ENCODE assay signal across 9 cellular contexts in the genomic region with DNA sequence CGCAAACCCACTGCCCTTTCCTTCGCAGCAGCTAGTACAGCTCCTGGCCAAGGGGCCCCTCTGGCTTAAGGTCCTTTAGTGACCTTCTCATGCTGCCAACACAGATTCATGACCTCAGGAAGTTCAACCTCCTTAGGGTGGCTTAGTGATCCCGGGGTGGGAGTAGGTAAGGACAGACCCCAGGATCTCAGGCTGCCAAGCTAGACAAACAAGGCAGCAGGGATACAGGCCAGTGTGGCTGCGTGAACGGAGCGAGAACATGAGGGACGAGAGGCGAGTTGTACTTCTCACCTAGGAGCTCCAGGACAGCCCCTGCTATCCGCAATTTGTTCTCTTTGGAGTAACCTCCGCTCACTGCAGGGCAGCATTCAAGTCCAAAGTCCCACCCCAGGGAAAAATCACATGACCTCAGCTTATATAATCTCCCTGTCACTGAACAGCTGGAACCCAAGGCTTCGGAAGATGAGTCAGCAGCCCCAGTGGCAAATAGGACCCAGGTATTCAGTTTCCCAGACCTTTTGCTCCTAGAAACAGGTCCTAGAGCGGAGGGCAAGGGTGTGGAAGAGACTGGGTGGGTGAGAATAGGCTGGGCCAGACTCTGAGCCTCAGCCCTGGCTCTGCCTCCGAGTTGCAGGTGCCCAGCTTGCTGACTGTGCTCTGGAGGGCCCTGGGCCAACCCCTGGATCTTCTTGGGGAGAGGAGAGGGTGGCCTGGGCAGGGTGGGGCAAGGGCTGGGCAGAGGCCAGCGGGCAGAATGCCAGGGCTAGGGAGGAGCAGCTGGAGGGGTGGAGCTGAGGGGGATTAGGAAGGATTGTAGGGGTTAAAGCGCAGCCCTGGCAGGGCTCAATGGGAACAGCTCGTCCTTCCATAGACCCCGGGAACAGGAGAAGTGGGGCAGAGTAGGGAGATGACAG. TPM values are rescaled to one million over a fixed set of nuclear protein-coding genes. Genes with fewer than 3 reads are reported as not detected.
DNase-seq lines count a peak whose midpoint lies in the region; ATAC-seq and TF ChIP-seq lines count a peak whose summit lies in the region.
"Had no signal": no experiment of that assay in that cellular context is flagged by ENCODE, and none has a peak within 500 bp of the region (broad histone marks: within the 10 kb centered on the region; RNA-seq: fewer than 3 reads in every experiment).

No MANE protein-coding gene starts in this region.

- H3K4me1 ChIP-seq in lower lobe of right lung: peaks cover 38% of the 10 kb centered on the region
- H3K4me1 ChIP-seq in urinary bladder (ENCODE audit: insufficient read depth): no peaks in the 10 kb centered on the region
- H3K4me1 ChIP-seq in H9 (ENCODE audit: insufficient read depth, low read length): 0 out of 2 replicates have a peak, but pooled peaks cover 2% of the 10 kb centered on the region

- H3K36me3 Mint-ChIP-seq in osteocyte (ENCODE audit: unreplicated experiment) (no peaks in the 10 kb centered on the region), H9 (ENCODE audit: insufficient read depth in 1 of 3, low read depth in 3 of 3) (peaks cover 0 to 6% (median 2%) of the 10 kb centered on the region in 3 experiments; a peak in 5 of 7 replicates)

- no peak overlapping the region for H3K23ac ChIP-seq in H9 (ENCODE audit: insufficient read length, low read depth, low read length)

- H3K4me3 Mint-ChIP-seq in osteocyte (ENCODE audit: unreplicated experiment) (no peak overlapping the region), H9 (no peak overlapping the region; a peak in 1 of 5 replicates)

- TF ChIP-seq CTCF in cardiac fibroblast (IDR thresholded peaks at IDR 0.05; ENCODE audit: low read depth, low read length) (no peak), lower lobe of right lung (IDR thresholded peaks at IDR 0.05) (no peak), osteocyte (IDR thresholded peaks at IDR 0.05) (no peak), H9 (conservative IDR thresholded peaks at IDR 0.05) (no peak)

- H3K79me1 ChIP-seq in H9 (ENCODE audit: insufficient read depth, low read depth, low read length, poor library complexity, severe bottlenecking): no peaks in the 10 kb centered on the region

- H3K56ac ChIP-seq in H9 (ENCODE audit: insufficient read length, low read depth, low read length): no peak overlapping the region

- no peak overlapping the region for H2AFZ ChIP-seq in H9 (ENCODE audit: low read length)

- no peak overlapping the region for H4K8ac ChIP-seq in H9 (replicated peaks; ENCODE audit: insufficient read length, low read depth, low read length)

- 36% methylated on average over 17 of the region's 17 CpGs for WGBS in urinary bladder
- WGBS in H9 (ENCODE audit: extremely low coverage, insufficient read length, low lambda C conversion rate): no CpG with 5 or more reads among the region's 17 CpGs

- no peak overlapping the region for H3K4ac ChIP-seq in H9 (ENCODE audit: low read depth, low read length)

- peak; percentile 7 for DNase-seq in NCI-H748 (lab: John Stamatoyannopoulos, UW; ENCODE audit: unreplicated experiment)
- no peak for DNase-seq in NCI-H748 treated with DMSO at 0.1 percent for 48 hours (lab: John Stamatoyannopoulos, UW)
- DNase-seq in cardiac fibroblast (ENCODE audit: low read depth in 2 of 2): peak; percentile 39 to 45
- DNase-seq in lower lobe of right lung: no peak
- no peak for DNase-seq in foreskin melanocyte
- DNase-seq in osteocyte (ENCODE audit: extremely low spot score, unreplicated experiment): no peak
- DNase-seq in H9: no peak
- DNase-seq: brain microvascular endothelial cell had no signal

- H3K36me3 ChIP-seq in lower lobe of right lung (no peaks in the 10 kb centered on the region), urinary bladder (ENCODE audit: insufficient read depth) (no peaks in the 10 kb centered on the region)
- H3K36me3 ChIP-seq: brain microvascular endothelial cell had no signal

- no peak overlapping the region for H3K27ac Mint-ChIP-seq in osteocyte (ENCODE audit: unreplicated experiment)
- H3K27ac Mint-ChIP-seq in H9: no peak overlapping the region

- peaks cover 4% of the 10 kb centered on the region for H4K20me1 ChIP-seq in H9 (ENCODE audit: control insufficient read depth, insufficient read depth, insufficient read length)

- H2BK15ac ChIP-seq in H9 (ENCODE audit: low read depth, low read length): no peak overlapping the region

- H2BK12ac ChIP-seq in H9 (ENCODE audit: insufficient read length, low read depth, low read length): no peak overlapping the region

- H3T11ph ChIP-seq in H9 (ENCODE audit: low read length): no peak overlapping the region

- H3K27ac ChIP-seq in lower lobe of right lung: peak overlapping the region; percentile 36
- peak overlapping the region; percentile 84 for H3K27ac ChIP-seq in urinary bladder (ENCODE audit: low read depth)
- H3K27ac ChIP-seq in H9 (ENCODE audit: insufficient read length, low read depth, low read length): no peak overlapping the region
- H3K27ac ChIP-seq: brain microvascular endothelial cell had no signal

- H2BK5ac ChIP-seq in H9 (ENCODE audit: insufficient read length, low read length): no peak overlapping the region

- H3K27me3 Mint-ChIP-seq in osteocyte (ENCODE audit: unreplicated experiment) (peaks cover 31% of the 10 kb centered on the region), H9 (ENCODE audit: low read depth) (peaks cover 54% of the 10 kb centered on the region)

- H3K9me3 ChIP-seq in lower lobe of right lung (no peaks in the 10 kb centered on the region), H9 (ENCODE audit: control insufficient read depth, low read depth, low read length) (no peaks in the 10 kb centered on the region)

- no peak overlapping the region for H2BK120ac ChIP-seq in H9 (ENCODE audit: low read depth, low read length, poor library complexity, severe bottlenecking)

- no peak overlapping the region for H3K4me2 ChIP-seq in H9 (ENCODE audit: insufficient read depth, insufficient read length, low read length)

- H3K23me2 ChIP-seq in H9 (ENCODE audit: insufficient read length, low read depth, low read length, poor library complexity, severe bottlenecking): peaks cover 4% of the 10 kb centered on the region

- H2AK5ac ChIP-seq in H9 (ENCODE audit: insufficient read length, low read length): no peak overlapping the region

- no peak overlapping the region for H3K4me3 ChIP-seq in cardiac fibroblast (replicated peaks in 1 of 2; ENCODE audit: low read depth in 2 of 2, low read length in 2 of 2)
- H3K4me3 ChIP-seq in lower lobe of right lung: no peak overlapping the region
- H3K4me3 ChIP-seq in urinary bladder (ENCODE audit: low read depth, low read length): no peak overlapping the region

- no peak overlapping the region for H4K5ac ChIP-seq in H9 (ENCODE audit: insufficient read length, low read depth, low read length)

- peaks cover 18% of the 10 kb centered on the region for H3K27me3 ChIP-seq in lower lobe of right lung (ENCODE audit: low read depth)
- peaks cover 14% of the 10 kb centered on the region; the same call in 1 of the 2 replicates for H3K27me3 ChIP-seq in H9 (ENCODE audit: insufficient read depth, low read length)

- peak; percentile 31 for ATAC-seq in lower lobe of right lung

- no peak overlapping the region for H3K9ac ChIP-seq in H9 (ENCODE audit: extremely low read depth, insufficient read length, low read length)

- H3K9me3 Mint-ChIP-seq in osteocyte (ENCODE audit: unreplicated experiment): no peaks in the 10 kb centered on the region
- peaks cover 2 to 5% of the 10 kb centered on the region in 2 experiments; a peak in 2 of 5 replicates for H3K9me3 Mint-ChIP-seq in H9

- H2BK20ac ChIP-seq in H9 (ENCODE audit: low read depth, low read length, poor library complexity, severe bottlenecking): no peak overlapping the region

- H3K14ac ChIP-seq in H9 (ENCODE audit: insufficient read depth, low read length): no peak overlapping the region

- no peak overlapping the region for H3K18ac ChIP-seq in H9 (ENCODE audit: insufficient read length, low read depth, low read length)

- peaks cover 19% of the 10 kb centered on the region for H3K4me1 Mint-ChIP-seq in osteocyte (ENCODE audit: unreplicated experiment)
- peaks cover 47 to 55% of the 10 kb centered on the region in 2 experiments for H3K4me1 Mint-ChIP-seq in H9

- H3K79me2 ChIP-seq in H9 (ENCODE audit: insufficient read depth, low read length): no peaks in the 10 kb centered on the region

- H4K91ac ChIP-seq in H9 (ENCODE audit: insufficient read length, low read depth, low read length): no peak overlapping the region

- intact Hi-C loops in lower lobe of right lung (cut with DNase I): no loop called here

RNA-seq across cellular contexts. Expression of a gene that starts 13.1 kb away (rescaled TPM):
- total RNA-seq in lower lobe of right lung (5.1 TPM), urinary bladder (1.1 TPM), osteocyte (0.11 and 0.24 TPM in 2 replicates), H9 (2021) (5.7 and 7.6 TPM in 2 replicates)
- polyA plus RNA-seq in urinary bladder: 4.8 TPM

RNA-seq across cellular contexts. Expression of a gene that starts 21.9 kb away (rescaled TPM):
- not detected for total RNA-seq in lower lobe of right lung
- not detected for total RNA-seq in urinary bladder
- polyA plus RNA-seq in urinary bladder: 0.03 TPM
- total RNA-seq in osteocyte: not detected in 2 replicates
- not detected in 2 replicates for total RNA-seq in H9 (2021)

RNA-seq across cellular contexts. Expression of a gene that starts 27.7 kb away (rescaled TPM):
- total RNA-seq in lower lobe of right lung (28.2 TPM), urinary bladder (17.4 TPM), osteocyte (8.4 and 9.3 TPM in 2 replicates), H9 (2021) (0.33 and 0.59 TPM in 2 replicates)
- 46.7 TPM for polyA plus RNA-seq in urinary bladder

RNA-seq across cellular contexts. Expression of a gene that starts 34.1 kb away (rescaled TPM):
- total RNA-seq in lower lobe of right lung (19.3 TPM), urinary bladder (4.7 TPM), osteocyte (28.9 and 30.2 TPM in 2 replicates), H9 (2021) (56.2 and 57.6 TPM in 2 replicates)
- 33.3 TPM for polyA plus RNA-seq in urinary bladder

RNA-seq across cellular contexts. Expression of a gene that starts 51.4 kb away (rescaled TPM):
- 67.1 TPM for total RNA-seq in lower lobe of right lung
- total RNA-seq in urinary bladder: 154 TPM
- polyA plus RNA-seq in urinary bladder: 451 TPM
- total RNA-seq in osteocyte: 74.8 and 74.9 TPM in 2 replicates
- 21.5 and 23.3 TPM in 2 replicates for total RNA-seq in H9 (2021)

Comparison
In these comparisons a context has a peak if more than half of its experiments do, and no peak if none do; other contexts are left out.
1. DNase-seq: peak in NCI-H748 (single experiment) and cardiac fibroblast (2 of 2); none in NCI-H748 treated with DMSO at 0.1 percent for 48 hours (single experiment), lower lobe of right lung (single experiment), foreskin melanocyte (single experiment), osteocyte (single experiment) and H9 (single experiment).